In genomic region chr14:76812422-76813383, GRCh38 we compare ENCODE assay signal across 8 cellular contexts. TPM values are rescaled to one million over a fixed set of nuclear protein-coding genes. Genes with fewer than 3 reads are reported as not detected.
DNase-seq lines count a peak whose midpoint lies in the region; ATAC-seq and TF ChIP-seq lines count a peak whose summit lies in the region.

A gene with protein sequence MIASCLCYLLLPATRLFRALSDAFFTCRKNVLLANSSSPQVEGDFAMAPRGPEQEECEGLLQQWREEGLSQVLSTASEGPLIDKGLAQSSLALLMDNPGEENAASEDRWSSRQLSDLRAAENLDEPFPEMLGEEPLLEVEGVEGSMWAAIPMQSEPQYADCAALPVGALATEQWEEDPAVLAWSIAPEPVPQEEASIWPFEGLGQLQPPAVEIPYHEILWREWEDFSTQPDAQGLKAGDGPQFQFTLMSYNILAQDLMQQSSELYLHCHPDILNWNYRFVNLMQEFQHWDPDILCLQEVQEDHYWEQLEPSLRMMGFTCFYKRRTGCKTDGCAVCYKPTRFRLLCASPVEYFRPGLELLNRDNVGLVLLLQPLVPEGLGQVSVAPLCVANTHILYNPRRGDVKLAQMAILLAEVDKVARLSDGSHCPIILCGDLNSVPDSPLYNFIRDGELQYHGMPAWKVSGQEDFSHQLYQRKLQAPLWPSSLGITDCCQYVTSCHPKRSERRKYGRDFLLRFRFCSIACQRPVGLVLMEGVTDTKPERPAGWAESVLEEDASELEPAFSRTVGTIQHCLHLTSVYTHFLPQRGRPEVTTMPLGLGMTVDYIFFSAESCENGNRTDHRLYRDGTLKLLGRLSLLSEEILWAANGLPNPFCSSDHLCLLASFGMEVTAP (minus strand): TSS chr14:76812882. CDS start chr14:76812827, 55 bp downstream.

- H3K27ac ChIP-seq in OCI-LY3 (ENCODE audit: low read length) (no peak within 1 kb of the TSS), mesodermal cell (ENCODE audit: low read depth, low read length, severe bottlenecking) (peak within 1 kb of the TSS; percentile 29)

- peak within 1 kb of the TSS; percentile 97 for H3K4me3 Mint-ChIP-seq in endothelial cell (ENCODE audit: unreplicated experiment)

- H3K4me1 ChIP-seq in OCI-LY3 (ENCODE audit: low read length): peaks cover 17% of the 10 kb centered on the region
- peaks cover 2% of the 10 kb centered on the region for H3K4me1 ChIP-seq in mesodermal cell (ENCODE audit: control insufficient read depth, insufficient read depth, low read length, poor library complexity, severe bottlenecking)

- peak within 1 kb of the TSS; percentile 100 for H3K4me2 ChIP-seq in OCI-LY3 (ENCODE audit: low read length)

- peaks cover 23% of the 10 kb centered on the region for H3K79me2 ChIP-seq in OCI-LY3 (ENCODE audit: low read length)

- H3K9me3 ChIP-seq in OCI-LY3 (ENCODE audit: insufficient read depth, low read length) (no peaks in the 10 kb centered on the region), mesodermal cell (ENCODE audit: control insufficient read depth, low read length) (no peaks in the 10 kb centered on the region)

- 5 to 11% methylated on average over 26 to 65 of the region's 69 CpGs for WGBS in mesodermal cell (ENCODE audit: insufficient coverage in 2 of 2), 2 experiments

- H3K27me3 ChIP-seq in OCI-LY3 (ENCODE audit: low read depth, low read length): peaks cover 12% of the 10 kb centered on the region

- peaks cover 13% of the 10 kb centered on the region for H3K36me3 Mint-ChIP-seq in endothelial cell (ENCODE audit: low read depth, unreplicated experiment)

- H3K9me3 Mint-ChIP-seq in endothelial cell (ENCODE audit: unreplicated experiment): no peaks in the 10 kb centered on the region

- H3K36me3 ChIP-seq in OCI-LY3 (replicated peaks; ENCODE audit: low read depth, low read length) (peaks cover 13% of the 10 kb centered on the region), mesodermal cell (ENCODE audit: control insufficient read depth, insufficient read depth, low read length) (peaks cover 18% of the 10 kb centered on the region)

- H3K27me3 Mint-ChIP-seq in endothelial cell (ENCODE audit: unreplicated experiment): peaks cover 2% of the 10 kb centered on the region

- peak within 1 kb of the TSS; percentile 88 for H3K9ac ChIP-seq in OCI-LY3 (ENCODE audit: low read length)

- TF ChIP-seq CTCF in OCI-LY3 (IDR thresholded peaks at IDR 0.05; ENCODE audit: low read depth, low read length) (no peak), endothelial cell (IDR thresholded peaks at IDR 0.05; ENCODE audit: unreplicated experiment) (no peak)

- peak within 1 kb of the TSS; percentile 98 for H3K4me3 ChIP-seq in OCI-LY3 (ENCODE audit: low read length)
- H3K4me3 ChIP-seq in mesodermal cell (ENCODE audit: extremely low read depth, insufficient read depth, low read length, poor library complexity, severe bottlenecking): peak within 1 kb of the TSS; percentile 82

- DNase-seq in D341Med (ENCODE audit: low spot score) (peak; percentile 97), HuH-7.5 (ENCODE audit: low spot score) (peak; percentile 68), endothelial cell (ENCODE audit: low spot score) (peak; percentile 96)
- DNase-seq in activated CD8-positive, alpha-beta memory T cell treated with anti-CD3 and anti-CD28 coated beads, Interleukin-2, amount 50 U/mL, for 48 hours: peak; percentile 99
- DNase-seq in stimulated activated CD8-positive, alpha-beta memory T cell treated with anti-CD3 and anti-CD28 coated beads, Interleukin-15, amount 100 ng/mL, for 24 hours (ENCODE audit: low read depth): peak; percentile 97

- peaks cover 20% of the 10 kb centered on the region for H3K4me1 Mint-ChIP-seq in endothelial cell (ENCODE audit: unreplicated experiment)

- peak within 1 kb of the TSS; percentile 95 for H3K27ac Mint-ChIP-seq in endothelial cell (ENCODE audit: unreplicated experiment)

- H2AFZ ChIP-seq in OCI-LY3 (ENCODE audit: low read depth, low read length): peak within 1 kb of the TSS; percentile 97

- H4K20me1 ChIP-seq in OCI-LY3 (ENCODE audit: insufficient read depth, low read length): no peaks in the 10 kb centered on the region

- ATAC-seq in GM21528 (IDR thresholded peaks at IDR 0.05; ENCODE audit: low FRiP score, unreplicated experiment): peak; percentile 82

RNA-seq across cellular contexts. Expression of the gene that starts here (rescaled TPM):
- 22.6 TPM for total RNA-seq in endothelial cell (ENCODE audit: unreplicated experiment)
- 20.1 TPM for polyA plus RNA-seq in mesodermal cell (2013, experiment 1 of 2)
- polyA plus RNA-seq in mesodermal cell (2013, experiment 2 of 2): 15.6 TPM
